Comparison of ENCODE assay signal across 8 cellular contexts in genomic region chr20:32674362-32674789, GRCh38. TPM values are rescaled to one million over a fixed set of nuclear protein-coding genes. Genes with fewer than 3 reads are reported as not detected.
DNase-seq lines count a peak whose midpoint lies in the region; ATAC-seq and TF ChIP-seq lines count a peak whose summit lies in the region.

No MANE protein-coding gene starts in this region.

- no peak overlapping the region for H2AFZ ChIP-seq in GM23338

- H3K27ac Mint-ChIP-seq in GM23338: peak overlapping the region; percentile 72; the same call in 1 of the 2 replicates

- H3K27ac ChIP-seq in GM23338 (ENCODE audit: low read depth): no peak overlapping the region

- no peaks in the 10 kb centered on the region for H3K27me3 ChIP-seq in GM23338 (ENCODE audit: insufficient read depth)

- peaks cover 31% of the 10 kb centered on the region for H3F3A ChIP-seq in GM23338 (replicated peaks; ENCODE audit: low read depth)

- H3K27me3 Mint-ChIP-seq in GM23338 (ENCODE audit: insufficient read depth, low read depth, poor library complexity): peaks cover 16% of the 10 kb centered on the region

- H3K4me1 ChIP-seq in GM23338 (ENCODE audit: insufficient read depth): peaks cover 32% of the 10 kb centered on the region

- peak; percentile 55 for DNase-seq in AG10803 (ENCODE audit: low read depth)
- DNase-seq in GM23338 (ENCODE audit: low spot score): peak; percentile 94
- DNase-seq in NCI-H774 (lab: John Stamatoyannopoulos, UW): peak; percentile 69
- DNase-seq in activated CD8-positive, alpha-beta memory T cell treated with anti-CD3 and anti-CD28 coated beads for 1 hour (ENCODE audit: extremely low read depth in 1 of 2, low read depth in 1 of 2): peak; percentile 30 to 57
- peak; percentile 65 to 75 for DNase-seq in erythroblast (lab: John Stamatoyannopoulos, UW)
- DNase-seq in renal cortical epithelial cell (ENCODE audit: low read depth): peak; percentile 63
- no peak for DNase-seq in G401 (ENCODE audit: low spot score)

- peaks cover 7% of the 10 kb centered on the region for H3K79me2 ChIP-seq in GM23338 (replicated peaks; ENCODE audit: insufficient read depth)

- no peaks in the 10 kb centered on the region for H3K36me3 ChIP-seq in GM23338 (ENCODE audit: insufficient read depth)

- H3K4me3 Mint-ChIP-seq in GM23338: no peak overlapping the region

- H3K36me3 Mint-ChIP-seq in GM23338 (ENCODE audit: low read depth): no peaks in the 10 kb centered on the region

- no peaks in the 10 kb centered on the region for H4K20me1 ChIP-seq in GM23338 (replicated peaks; ENCODE audit: insufficient read depth)

- H3K4me3 ChIP-seq in AG10803 (ENCODE audit: low read length) (no peak overlapping the region), GM23338 (no peak overlapping the region)

- TF ChIP-seq CTCF in AG10803 (conservative IDR thresholded peaks at IDR 0.05; ENCODE audit: low read length): peak; percentile 89
- TF ChIP-seq CTCF in GM23338 (conservative IDR thresholded peaks at IDR 0.05; ENCODE audit: low read depth in 2 of 2): peak; percentile 97 to 100

- H3K9me3 Mint-ChIP-seq in GM23338: no peaks in the 10 kb centered on the region

- in situ Hi-C loops in G401 (cut with HindIII; ENCODE audit: low sequenced_read_pairs): no loop called here

- H3K9me2 ChIP-seq in GM23338 (ENCODE audit: insufficient read depth): no peaks in the 10 kb centered on the region

- ATAC-seq in GM23338 (peak; percentile 64), GM18867 (IDR thresholded peaks at IDR 0.05; ENCODE audit: unreplicated experiment) (no peak)

- peaks cover 39% of the 10 kb centered on the region for H3K4me1 Mint-ChIP-seq in GM23338

- H3K4me2 ChIP-seq in GM23338: no peak overlapping the region

- TF ChIP-seq POLR2A in erythroblast (IDR thresholded peaks at IDR 0.05; ENCODE audit: low read length): no peak

TF ChIP-seq in GM23338, 12 proteins besides CTCF, POLR2A, EP300 and RAD21:
- TF ChIP-seq ETS1 (IDR thresholded peaks at IDR 0.05): no peak
- no peak for TF ChIP-seq STAT1 (IDR thresholded peaks at IDR 0.05; ENCODE audit: unreplicated experiment)
- TF ChIP-seq EZH2 (IDR thresholded peaks at IDR 0.05; ENCODE audit: low read depth, unreplicated experiment): no peak
- no peak for TF ChIP-seq JUNB (IDR thresholded peaks at IDR 0.05; ENCODE audit: unreplicated experiment)
- TF ChIP-seq NANOG (IDR thresholded peaks at IDR 0.05; ENCODE audit: borderline replicate concordance): no peak
- no peak for TF ChIP-seq CREB1 (CRISPR knock-in tag; IDR thresholded peaks at IDR 0.05; ENCODE audit: low read depth)
- TF ChIP-seq ZNF114 (CRISPR knock-in tag; IDR thresholded peaks at IDR 0.05): no peak
- no peak for TF ChIP-seq REST (IDR thresholded peaks at IDR 0.05; ENCODE audit: unreplicated experiment)
- no peak for TF ChIP-seq ZNF331 (CRISPR knock-in tag; IDR thresholded peaks at IDR 0.05; ENCODE audit: low read depth)
- TF ChIP-seq POLR2AphosphoS5 (IDR thresholded peaks at IDR 0.05; ENCODE audit: low read depth): no peak
- TF ChIP-seq ZNF462 (CRISPR knock-in tag; IDR thresholded peaks at IDR 0.05): no peak
- TF ChIP-seq EZH2phosphoT487 (IDR thresholded peaks at IDR 0.05; ENCODE audit: unreplicated experiment): no peak

RNA-seq across cellular contexts. Expression of gene C20orf203, which starts 0.6 kb away (rescaled TPM):
- 0.08 TPM in 1 of 2 replicates, not detected in the other for total RNA-seq in GM23338 (2014; rRNA removed; shearing (Covaris generic))
- 0.03 and 0.11 TPM in 2 replicates for polyA plus RNA-seq in GM23338 (2016; fragmentation: Nextera tagmentation; extraction: Ambion mirVana)
- total RNA-seq in renal cortical epithelial cell: not detected in 2 replicates
- total RNA-seq in G401 (2014; rRNA removed; shearing (Covaris generic)): not detected in 2 replicates
